In the genomic region with DNA sequence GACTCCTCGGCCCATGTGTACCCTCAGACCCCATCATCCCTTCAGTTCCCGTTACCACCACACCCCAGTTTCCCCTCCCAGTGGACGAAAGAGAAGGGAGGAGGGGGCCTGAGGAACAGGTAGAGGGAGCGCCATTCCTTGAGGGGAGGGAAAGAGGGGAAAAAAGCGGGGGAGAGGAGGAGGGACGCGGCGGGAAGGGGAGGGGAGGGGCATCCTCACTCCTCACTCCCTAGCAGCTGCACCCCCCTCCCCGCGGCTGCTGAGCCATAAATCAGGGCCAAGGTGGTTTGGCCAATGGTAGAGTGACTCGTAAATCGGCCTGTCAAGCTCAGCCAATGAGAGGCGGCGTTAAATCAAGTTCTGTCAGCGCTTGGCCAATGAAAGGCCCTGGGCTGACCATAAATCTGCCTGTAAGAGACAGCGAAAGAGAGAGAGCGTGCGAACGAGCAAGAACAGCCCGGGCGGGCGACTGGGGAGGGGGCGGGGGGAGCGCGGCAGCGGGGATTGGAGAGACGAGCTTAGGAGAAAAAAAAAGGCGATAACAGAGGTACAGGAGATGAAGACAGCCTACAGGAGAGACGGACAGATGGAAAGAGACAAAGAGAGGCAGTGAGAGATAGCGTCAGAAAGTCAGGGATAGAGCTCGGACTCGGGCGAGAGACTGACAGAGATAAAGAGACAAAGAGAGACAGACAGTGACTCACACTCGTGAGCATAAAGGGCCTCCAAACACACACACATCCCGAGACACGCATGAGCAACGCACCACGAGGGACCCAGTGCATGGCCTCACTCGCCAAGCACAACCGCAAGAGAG, we compare ENCODE assay signal across 9 cellular contexts. TPM values are rescaled to one million over a fixed set of nuclear protein-coding genes. Genes with fewer than 3 reads are reported as not detected.
A peak's percentile ranks its signal among the peaks of the same experiment; 100 is the strongest.
DNase-seq lines count a peak whose midpoint lies in the region; ATAC-seq and TF ChIP-seq lines count a peak whose summit lies in the region.
"Had no signal": no experiment of that assay in that cellular context is flagged by ENCODE, and none has a peak within 500 bp of the region (broad histone marks: within the 10 kb centered on the region; RNA-seq: fewer than 3 reads in every experiment).

No MANE protein-coding gene starts in this region.

- H3K27me3 ChIP-seq in layer of hippocampus (ENCODE audit: control insufficient read depth, insufficient read depth, low read length) = no peaks in the 10 kb centered on the region

- DNase-seq in Ammon's horn (ENCODE audit: low spot score) (peak; percentile 99), GM19238 (ENCODE audit: insufficient read length, low spot score) (peak; percentile 95), NCI-H460 (ENCODE audit: extremely low read depth, low read depth) (peak; percentile 99), choroid plexus epithelial cell (ENCODE audit: low read depth) (peak; percentile 100)
- peak; percentile 86 for DNase-seq in activated CD4-positive, alpha-beta T cell treated with anti-CD3 and anti-CD28 coated beads for 1 hour
- peak; percentile 78 to 90 (median 80) for DNase-seq in stimulated activated CD4-positive, alpha-beta T cell treated with anti-CD3 and anti-CD28 coated beads, Interleukin-1b, Interleukin-23, amount 100 ng/mL, for 24 hours (ENCODE audit: low read depth in 4 of 4, low spot score in 1 of 4)

- H3K4me3 ChIP-seq in choroid plexus epithelial cell (ENCODE audit: low read depth, low read length) = peak overlapping the region; percentile 88

- peak overlapping the region; percentile 93 for H3K27ac ChIP-seq in layer of hippocampus (ENCODE audit: low read depth, low read length)

- ATAC-seq in HG03432 (IDR thresholded peaks at IDR 0.05; ENCODE audit: unreplicated experiment) = peak; percentile 97

- TF ChIP-seq CTCF in choroid plexus epithelial cell (conservative IDR thresholded peaks at IDR 0.05; ENCODE audit: low read depth, low read length) = no peak

RNA-seq across cellular contexts. Expression of gene GPR84, which starts 5.1 kb away (rescaled TPM):
- total RNA-seq in NCI-H460 (2014; rRNA removed; shearing (Covaris generic)) = not detected in 2 replicates
- not detected in 2 replicates for polyA plus RNA-seq in NCI-H460 (2014; cell fraction: nucleus; rRNA removed)

RNA-seq across cellular contexts. Expression of gene ZNF385A, which starts 25.4 kb away (rescaled TPM):
- 5.3 and 5.5 TPM in 2 replicates for total RNA-seq in NCI-H460 (2014; rRNA removed; shearing (Covaris generic))
- 0.97 and 2.8 TPM in 2 replicates for polyA plus RNA-seq in NCI-H460 (2014; cell fraction: nucleus; rRNA removed)

RNA-seq across cellular contexts. Expression of gene COPZ1, which starts 34.2 kb away (rescaled TPM):
- 293 and 294 TPM in 2 replicates for total RNA-seq in NCI-H460 (2014; rRNA removed; shearing (Covaris generic))
- 98.1 and 188 TPM in 2 replicates for polyA plus RNA-seq in NCI-H460 (2014; cell fraction: nucleus; rRNA removed)

RNA-seq across cellular contexts. Expression of gene NFE2, which starts 58.3 kb away (rescaled TPM):
- total RNA-seq in NCI-H460 (2014; rRNA removed; shearing (Covaris generic)) = 0.69 and 0.72 TPM in 2 replicates
- polyA plus RNA-seq in NCI-H460 (2014; cell fraction: nucleus; rRNA removed) = 0.16 and 0.96 TPM in 2 replicates
- total RNA-seq: T-helper 2 cell treated with Interferon-gamma antibody and Interleukin-4, amounts not matched to agents 100 ng/mL and 5 ng/mL, for 36 hours had no signal

RNA-seq across cellular contexts. Expression of gene ITGA5, which starts 59.9 kb away (rescaled TPM):
- 31.2 and 36.1 TPM in 2 replicates for total RNA-seq in NCI-H460 (2014; rRNA removed; shearing (Covaris generic))
- 21.0 and 25.1 TPM in 2 replicates for polyA plus RNA-seq in NCI-H460 (2014; cell fraction: nucleus; rRNA removed)

Comparison
In these comparisons a context has a peak if more than half of its experiments do, and no peak if none do; other contexts are left out.
1. Peak in every context shown above with its lines: DNase-seq, ATAC-seq, H3K4me3 ChIP-seq and H3K27ac ChIP-seq.